ENCODE assay signal across 8 cellular contexts in the genomic region with DNA sequence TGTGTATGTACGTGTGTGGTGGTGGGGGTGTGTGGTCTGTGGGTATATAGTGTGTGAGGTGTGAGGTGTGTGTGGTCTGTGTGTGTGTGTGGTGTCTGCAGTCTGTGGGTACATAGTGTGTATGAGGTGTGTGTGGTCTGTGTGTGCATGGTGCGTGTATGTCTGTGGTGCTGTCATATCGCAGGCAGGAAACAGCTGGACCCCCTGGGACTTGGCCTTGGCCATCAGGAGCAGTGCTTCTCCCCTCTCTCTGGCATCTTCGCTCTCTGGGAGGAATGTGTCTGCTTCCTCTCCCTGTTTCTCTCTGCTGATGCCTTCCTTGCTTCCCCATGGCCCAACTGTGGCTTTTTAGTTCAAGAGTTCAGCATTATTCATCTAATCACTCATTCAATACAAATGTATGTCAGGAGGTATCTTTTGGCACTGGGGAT.
DNase-seq lines count a peak whose midpoint lies in the region; ATAC-seq and TF ChIP-seq lines count a peak whose summit lies in the region.

No MANE protein-coding gene starts in this region.

- no peaks in the 10 kb centered on the region for H3K9me3 ChIP-seq in osteoblast (ENCODE audit: low read depth, low read length)

- peak; percentile 99 for ATAC-seq in effector memory CD8-positive, alpha-beta T cell (replicated peaks)

- no peaks in the 10 kb centered on the region for H3K36me3 Mint-ChIP-seq in effector memory CD8-positive, alpha-beta T cell (ENCODE audit: insufficient read depth)
- H3K36me3 Mint-ChIP-seq in mesothelial cell of epicardium: no peaks in the 10 kb centered on the region

- H3K4me1 Mint-ChIP-seq in effector memory CD8-positive, alpha-beta T cell (ENCODE audit: low read depth in 2 of 2): no peaks in the 10 kb centered on the region
- H3K4me1 Mint-ChIP-seq in mesothelial cell of epicardium: no peaks in the 10 kb centered on the region

- H3K27me3 Mint-ChIP-seq in effector memory CD8-positive, alpha-beta T cell: peaks cover 4 to 13% of the 10 kb centered on the region in 2 donors
- H3K27me3 Mint-ChIP-seq in mesothelial cell of epicardium (ENCODE audit: low read depth): peaks cover 13% of the 10 kb centered on the region

- H3K36me3 ChIP-seq in osteoblast (ENCODE audit: insufficient read depth, low read length): no peaks in the 10 kb centered on the region

- no peak overlapping the region for H2AFZ ChIP-seq in osteoblast (ENCODE audit: low read length)

- no peaks in the 10 kb centered on the region for H3K27me3 ChIP-seq in osteoblast (ENCODE audit: insufficient read depth, low read length)

- H3K79me2 ChIP-seq in osteoblast (ENCODE audit: insufficient read depth, low read length): no peaks in the 10 kb centered on the region

- no peak for TF ChIP-seq CTCF in NB4 (IDR thresholded peaks at IDR 0.05; ENCODE audit: low read depth, low read length)
- TF ChIP-seq CTCF in osteoblast (IDR thresholded peaks at IDR 0.05; ENCODE audit: extremely low read depth, low read depth, low read length): no peak
- TF ChIP-seq CTCF in mesothelial cell of epicardium (IDR thresholded peaks at IDR 0.05; ENCODE audit: unreplicated experiment): no peak

- H4K20me1 ChIP-seq in osteoblast (ENCODE audit: insufficient read depth, low read length): no peaks in the 10 kb centered on the region

- H3K9me3 Mint-ChIP-seq in effector memory CD8-positive, alpha-beta T cell: no peaks in the 10 kb centered on the region
- H3K9me3 Mint-ChIP-seq in mesothelial cell of epicardium: no peaks in the 10 kb centered on the region

- H3K4me3 Mint-ChIP-seq in effector memory CD8-positive, alpha-beta T cell: no peak overlapping the region
- H3K4me3 Mint-ChIP-seq in mesothelial cell of epicardium: no peak overlapping the region

- no peak overlapping the region for H3K27ac Mint-ChIP-seq in effector memory CD8-positive, alpha-beta T cell
- no peak overlapping the region for H3K27ac Mint-ChIP-seq in mesothelial cell of epicardium

- DNase-seq in NK-92 treated with Interleukin-12 subunit alpha and Interleukin-12 subunit beta, amount 100 ng/mL, for 24 hours (lab: John Stamatoyannopoulos, UW): peak; percentile 3
- DNase-seq in NK-92 (lab: John Stamatoyannopoulos, UW; ENCODE audit: unreplicated experiment) (no peak), NB4 (ENCODE audit: low read depth) (peak; percentile 62), osteoblast (ENCODE audit: insufficient read length, low spot score, missing footprints) (peak; percentile 31), NCI-H510A (lab: John Stamatoyannopoulos, UW) (no peak), GOT3 (lab: John Stamatoyannopoulos, UW) (no peak), mesothelial cell of epicardium (ENCODE audit: low spot score in 2 of 2, unreplicated experiment in 2 of 2) (no peak)
- DNase-seq in effector memory CD8-positive, alpha-beta T cell: peak; percentile 24 to 35 (median 26)

- peaks cover 13% of the 10 kb centered on the region for H3K4me1 ChIP-seq in osteoblast (ENCODE audit: insufficient read depth, low read length)

- no peak for TF ChIP-seq POLR2A in NB4 (IDR thresholded peaks at IDR 0.05; ENCODE audit: extremely low read depth, insufficient read length)

- H3K4me3 ChIP-seq in NB4 (ENCODE audit: low read depth, low read length): no peak overlapping the region
- no peak overlapping the region for H3K4me3 ChIP-seq in osteoblast (ENCODE audit: insufficient read depth, low read length)

- H3K27ac ChIP-seq in osteoblast (ENCODE audit: low read depth, low read length): no peak overlapping the region

- H3K4me2 ChIP-seq in osteoblast (ENCODE audit: insufficient read depth, low read length): no peak overlapping the region

Comparison
In these comparisons a context has a peak if more than half of its experiments do, and no peak if none do; other contexts are left out.
1. DNase-seq: peak in NK-92 treated with Interleukin-12 subunit alpha and Interleukin-12 subunit beta, amount 100 ng/mL, for 24 hours (single experiment), NB4 (single experiment), effector memory CD8-positive, alpha-beta T cell (3 of 3) and osteoblast (single experiment); none in NK-92 (single experiment), NCI-H510A (single experiment), GOT3 (single experiment) and mesothelial cell of epicardium (0 of 2).